In the genomic region with DNA sequence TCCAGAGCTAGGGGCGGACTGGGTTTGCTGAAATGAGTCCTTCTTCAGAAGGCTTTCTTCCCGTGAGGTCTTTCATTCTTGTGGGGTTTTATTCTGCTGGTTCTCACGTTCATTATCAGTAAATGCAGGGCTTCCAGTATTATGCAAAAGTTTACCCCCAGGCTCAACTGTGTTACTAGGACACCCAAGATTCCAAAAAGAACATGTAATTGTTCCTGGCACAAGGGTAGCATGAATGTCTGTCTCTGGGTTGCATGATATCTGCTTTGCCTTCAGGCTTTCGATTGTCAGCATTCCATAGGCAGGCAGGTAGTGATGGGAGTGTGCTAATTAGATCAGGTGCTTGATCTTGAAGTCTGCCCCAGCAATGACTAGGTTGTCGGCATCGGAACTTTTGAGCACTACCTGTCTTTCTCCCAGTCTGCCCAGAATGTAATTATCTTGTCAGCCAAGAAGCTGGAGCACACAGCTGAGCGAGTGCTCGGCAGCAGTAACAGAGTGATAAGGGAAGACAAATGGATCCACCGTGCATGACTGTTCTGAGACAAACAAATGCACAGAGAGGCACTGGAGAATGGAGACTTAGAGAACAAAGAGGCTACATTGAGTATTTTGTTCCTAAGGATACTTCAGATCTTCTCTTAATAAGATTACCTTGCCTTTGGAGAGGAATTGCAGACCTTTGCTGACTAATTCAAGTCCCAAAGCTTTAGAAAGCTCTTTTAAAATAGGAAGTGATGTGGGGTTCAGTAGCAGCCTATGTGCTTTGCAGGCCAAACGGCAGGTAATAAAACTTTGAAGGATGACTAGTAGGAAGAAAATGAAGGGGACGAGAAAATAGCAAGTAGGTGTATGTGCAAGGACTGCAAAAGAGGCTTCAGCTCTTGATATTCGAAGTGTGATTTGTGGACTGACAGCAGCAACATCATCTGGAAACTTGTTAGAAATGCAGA, we compare ENCODE assay signal across 14 cellular contexts. TPM values are rescaled to one million over a fixed set of nuclear protein-coding genes. Genes with fewer than 3 reads are reported as not detected.
DNase-seq lines count a peak whose midpoint lies in the region; ATAC-seq, FAIRE-seq and TF ChIP-seq lines count a peak whose summit lies in the region.
"Had no signal": no experiment of that assay in that cellular context is flagged by ENCODE, and none has a peak within 500 bp of the region (broad histone marks: within the 10 kb centered on the region; RNA-seq: fewer than 3 reads in every experiment).

No MANE protein-coding gene starts in this region.

- H3K79me2 ChIP-seq in K562 (ENCODE audit: control insufficient read depth, insufficient read depth, low read length), result no peaks in the 10 kb centered on the region

- peaks cover 32% of the 10 kb centered on the region for H3K4me1 Mint-ChIP-seq in HFFc6 (ENCODE audit: low read depth)
- H3K4me1 Mint-ChIP-seq in activated CD4-positive, alpha-beta T cell treated with anti-CD3 and anti-CD28 coated beads, Interleukin-2, amount 10 ng/mL, durations not matched to agents 7 days and 5 days, result no peaks in the 10 kb centered on the region

- TF ChIP-seq EP300 in K562 (IDR thresholded peaks at IDR 0.05; ENCODE audit: low read length), result no peak

- DNase-seq in HFFc6 (peak; percentile 26), K562 (ENCODE audit: extremely low read depth in 1 of 4, low spot score in 3 of 4) (peak in 1 of 4 experiments; percentile 15), left cardiac atrium (no peak), retinal pigment epithelial cell (ENCODE audit: low read depth) (peak; percentile 70), activated T-cell treated with anti-CD3 and anti-CD28 coated beads for 4 hours (no peak)
- DNase-seq in stimulated activated CD4-positive, alpha-beta T cell treated with anti-CD3 and anti-CD28 coated beads, Interleukin-4, amount 100 ng/mL, for 4 hours, result no peak
- DNase-seq in activated CD4-positive, alpha-beta T cell treated with anti-CD3 and anti-CD28 coated beads, Interleukin-2, amount 10 ng/mL, durations not matched to agents 7 days and 5 days, result no peak
- DNase-seq: activated naive CD4-positive, alpha-beta T cell treated with Interleukin-2 at 50 U/mL for 16 hours; effector CD4-positive, alpha-beta T cell; NCI-H345 had no signal

- BruUV-seq in K562 (replicated peaks; lab: Mats Ljungman, UMichigan), result no TSS peak

- no peak overlapping the region for H3K4me3 Mint-ChIP-seq in HFFc6
- no peak overlapping the region for H3K4me3 Mint-ChIP-seq in activated CD4-positive, alpha-beta T cell treated with anti-CD3 and anti-CD28 coated beads, Interleukin-2, amount 10 ng/mL, durations not matched to agents 7 days and 5 days

- H3K9me3 Mint-ChIP-seq in HFFc6, result no peaks in the 10 kb centered on the region
- H3K9me3 Mint-ChIP-seq in activated CD4-positive, alpha-beta T cell treated with anti-CD3 and anti-CD28 coated beads, Interleukin-2, amount 10 ng/mL, durations not matched to agents 7 days and 5 days, result peaks cover 3% of the 10 kb centered on the region

- H3K4me3 ChIP-seq in K562, result no peak overlapping the region
- no peak overlapping the region for H3K4me3 ChIP-seq in retinal pigment epithelial cell (ENCODE audit: low read length)
- H3K4me3 ChIP-seq: SJSA1 had no signal

- H3K9me1 ChIP-seq in K562 (ENCODE audit: control insufficient read depth, insufficient read depth, low read length), result no peaks in the 10 kb centered on the region

- no peaks in the 10 kb centered on the region for H4K20me1 ChIP-seq in K562 (replicated peaks; ENCODE audit: control insufficient read depth, insufficient read depth, low read length)

- POLR2A ChIA-PET in K562 (lab: Yijun Ruan, JAX), result no interaction called here
- POLR2A ChIA-PET in activated CD4-positive, alpha-beta T cell treated with anti-CD3 and anti-CD28 coated beads, Interleukin-2, amount 10 ng/mL, durations not matched to agents 7 days and 5 days (lab: Charles Lee), result no interaction called here

- no peak overlapping the region for H3K9ac ChIP-seq in K562 (ENCODE audit: insufficient read depth in 1 of 2, low read depth in 2 of 2, low read length in 2 of 2)

- H3K27me3 Mint-ChIP-seq in HFFc6 (ENCODE audit: insufficient read depth), result no peaks in the 10 kb centered on the region; the same call in 1 of the 2 replicates
- no peaks in the 10 kb centered on the region for H3K27me3 Mint-ChIP-seq in activated CD4-positive, alpha-beta T cell treated with anti-CD3 and anti-CD28 coated beads, Interleukin-2, amount 10 ng/mL, durations not matched to agents 7 days and 5 days

- 2% methylated on average over 12 of the region's 12 CpGs for WGBS in K562 (ENCODE audit: insufficient coverage, low coverage, missing lambda C conversion rate)

- no peak for FAIRE-seq in K562 (lab: Jason Lieb, UNC)
- FAIRE-seq: islet of Langerhans had no signal

- H3K4me1 ChIP-seq in K562 (replicated peaks in 1 of 2; ENCODE audit: control insufficient read depth in 2 of 2, insufficient read depth in 2 of 2, low read length in 2 of 2), result no peaks in the 10 kb centered on the region

- CTCF ChIA-PET in K562 (lab: Yijun Ruan, JAX; ENCODE audit: low intra/inter-chr PET ratio), result no interaction called here
- CTCF ChIA-PET in activated CD4-positive, alpha-beta T cell treated with anti-CD3 and anti-CD28 coated beads, Interleukin-2, amount 10 ng/mL, durations not matched to agents 7 days and 5 days (lab: Charles Lee), result interaction anchor here (0.8 to 1.1 kb wide), 2 partner anchors 12 to 16 kb away, joined by 3 read pairs; no protein-coding TSS in a partner anchor

- H3K36me3 ChIP-seq in K562 (ENCODE audit: control insufficient read depth, insufficient read depth, low read length), result no peaks in the 10 kb centered on the region
- H3K36me3 ChIP-seq: SJSA1 had no signal

- H3K9me3 ChIP-seq in K562 (replicated peaks; ENCODE audit: control insufficient read depth, insufficient read depth, low read depth, low read length), result no peaks in the 10 kb centered on the region
- H3K9me3 ChIP-seq: SJSA1 had no signal

- no peak for TF ChIP-seq CTCF in HFFc6 (IDR thresholded peaks at IDR 0.05)
- no peak for TF ChIP-seq CTCF in K562 (IDR thresholded peaks at IDR 0.05 in 2 of 3, conservative IDR thresholded peaks at IDR 0.05 in 1 of 3; ENCODE audit: insufficient read depth in 2 of 3, low read depth in 1 of 3, low read length in 3 of 3)
- no peak for TF ChIP-seq CTCF in retinal pigment epithelial cell (conservative IDR thresholded peaks at IDR 0.05; ENCODE audit: low read depth, low read length)

- in situ Hi-C loops in K562 (cut with MboI), result no loop called here

- ATAC-seq in K562 (peak; percentile 53; the same call in 2 of the 3 replicates), left cardiac atrium (peak; percentile 44 to 82), GM21526 (IDR thresholded peaks at IDR 0.05; ENCODE audit: low FRiP score, unreplicated experiment) (no peak)

- intact Hi-C loops in K562 (cut with micrococcal nuclease) (no loop called here), left cardiac atrium (cut with DNase I) (no loop called here)

- 0 out of 2 replicates have a peak overlapping the region, but pooled peaks have one; percentile 12 for H3K27ac Mint-ChIP-seq in HFFc6
- no peak overlapping the region for H3K27ac Mint-ChIP-seq in activated CD4-positive, alpha-beta T cell treated with anti-CD3 and anti-CD28 coated beads, Interleukin-2, amount 10 ng/mL, durations not matched to agents 7 days and 5 days

- no peaks in the 10 kb centered on the region for H3K27me3 ChIP-seq in K562 (ENCODE audit: control insufficient read depth in 2 of 2, insufficient read depth in 2 of 2, low read length in 2 of 2)
- H3K27me3 ChIP-seq: SJSA1 had no signal

- H2AFZ ChIP-seq in K562 (ENCODE audit: low read depth, low read length), result no peak overlapping the region

- no peak overlapping the region for H3K27ac ChIP-seq in K562 (ENCODE audit: extremely low read depth, low read depth, low read length)
- H3K27ac ChIP-seq: SJSA1 had no signal

- H3K4me2 ChIP-seq in K562 (ENCODE audit: insufficient read depth, low read length), result no peak overlapping the region

- no peak for TF ChIP-seq RAD21 in K562 (CRISPR knock-in tag; conservative IDR thresholded peaks at IDR 0.05 in 1 of 2, IDR thresholded peaks at IDR 0.05 in 1 of 2)

- no peak for TF ChIP-seq POLR2A in K562 (conservative IDR thresholded peaks at IDR 0.05)

- H3K36me3 Mint-ChIP-seq in HFFc6 (ENCODE audit: low read depth), result no peaks in the 10 kb centered on the region
- H3K36me3 Mint-ChIP-seq in activated CD4-positive, alpha-beta T cell treated with anti-CD3 and anti-CD28 coated beads, Interleukin-2, amount 10 ng/mL, durations not matched to agents 7 days and 5 days (ENCODE audit: low read depth), result no peaks in the 10 kb centered on the region

TF ChIP-seq in K562, 482 proteins besides CTCF, POLR2A, EP300 and RAD21 (continues in another document):
- no peak for TF ChIP-seq CCNT2 (IDR thresholded peaks at IDR 0.05; ENCODE audit: borderline replicate concordance, extremely low read depth, insufficient read length, low read depth, low read length)
- TF ChIP-seq CBFA2T3 (IDR thresholded peaks at IDR 0.05), result peak; percentile 49
- TF ChIP-seq SMC3 (conservative IDR thresholded peaks at IDR 0.05; ENCODE audit: insufficient read depth, low read depth, low read length), result no peak
- no peak for TF ChIP-seq RBM25 (IDR thresholded peaks at IDR 0.05; ENCODE audit: low read depth, low read length, severe bottlenecking)
- peak; percentile 7 for TF ChIP-seq MEIS2 (IDR thresholded peaks at IDR 0.05; ENCODE audit: partially characterized antibody)
- TF ChIP-seq RBM14 (IDR thresholded peaks at IDR 0.05; ENCODE audit: borderline replicate concordance, insufficient read depth, low read depth, low read length), result no peak

RNA-seq across cellular contexts. Expression of a gene that starts 41.9 kb away (rescaled TPM):
- total RNA-seq in HFFc6 (2021; fragmentation: NEBNext Ultra II Directional; extraction: Animal tissue kit (Norgen Biotek cat#: 25700)), result under 1 TPM in 2 of 6 experiments, not detected in 4; 0.33 TPM
- not detected in 2 replicates for total RNA-seq in K562 (2011; cell fraction: chromatin; rRNA removed; ENCODE audit: low replicate concordance)
- not detected in 2 replicates for total RNA-seq in K562 (2011; cell fraction: nucleolus; rRNA removed)
- total RNA-seq in K562 (2011; cell fraction: nucleoplasm; rRNA removed), result not detected in 2 replicates
- total RNA-seq in K562 (2014; rRNA removed) (not detected in 2 replicates), K562 (2014; rRNA removed; fragmentation: Illumina TruSeq; extraction: Trizol) (not detected in 2 replicates), K562 (2015; rRNA removed; fragmentation: Illumina TruSeq; extraction: Trizol) (not detected in 2 replicates), K562 (2021) (0.04 and 0.18 TPM in 2 replicates), left cardiac atrium (under 1 TPM; 0.77 to 0.86 TPM)
- polyA plus RNA-seq in K562 (2011; rRNA removed) (not detected in 2 replicates), K562 (2014; fragmentation: Illumina TruSeq; extraction: Trizol) (not detected in 2 replicates), K562 (2014; fragmentation: Nextera tagmentation; extraction: Ambion mirVana) (not detected), K562 (2014; rRNA removed) (not detected in 2 replicates)
- polyA plus RNA-seq in K562 (2011; cell fraction: cytosol; rRNA removed), result not detected in 2 replicates
- not detected in 2 replicates for polyA plus RNA-seq in K562 (2011; cell fraction: nucleus; rRNA removed)
- polyA plus RNA-seq in K562 (2012), result not detected in 2 replicates
- not detected in 2 replicates for polyA minus RNA-seq in K562 (2011; rRNA and poly(A)+ RNA removed)
- not detected in 2 replicates for polyA minus RNA-seq in K562 (2011; cell fraction: cytosol; rRNA and poly(A)+ RNA removed)
- polyA minus RNA-seq in K562 (2011; cell fraction: nucleus; rRNA and poly(A)+ RNA removed), result not detected in 2 replicates
- not detected for total RNA-seq in activated CD4-positive, alpha-beta T cell treated with anti-CD3 and anti-CD28 coated beads, Interleukin-2, amount 10 ng/mL, durations not matched to agents 7 days and 5 days
- total RNA-seq: posterior vena cava, SJSA1 had no signal

Comparison
In these comparisons a context has a peak if more than half of its experiments do, and no peak if none do; other contexts are left out.
1. DNase-seq: peak in HFFc6 (single experiment) and retinal pigment epithelial cell (single experiment); none in left cardiac atrium (single experiment), stimulated activated CD4-positive, alpha-beta T cell treated with anti-CD3 and anti-CD28 coated beads, Interleukin-4, amount 100 ng/mL, for 4 hours (0 of 2), activated T-cell treated with anti-CD3 and anti-CD28 coated beads for 4 hours (single experiment) and activated CD4-positive, alpha-beta T cell treated with anti-CD3 and anti-CD28 coated beads, Interleukin-2, amount 10 ng/mL, durations not matched to agents 7 days and 5 days (single experiment).